In genomic region chr11:117434481-117434880, GRCh38 we compare ENCODE assay signal across 2 cellular contexts.
A peak's percentile ranks its signal among the peaks of the same experiment; 100 is the strongest.
TF ChIP-seq lines count a peak whose summit lies in the region.

No MANE protein-coding gene starts in this region.

TF ChIP-seq in HEK293, 187 proteins besides CTCF, POLR2A, EP300 and RAD21 (continued from another document):
- TF ChIP-seq, protein P1, sequence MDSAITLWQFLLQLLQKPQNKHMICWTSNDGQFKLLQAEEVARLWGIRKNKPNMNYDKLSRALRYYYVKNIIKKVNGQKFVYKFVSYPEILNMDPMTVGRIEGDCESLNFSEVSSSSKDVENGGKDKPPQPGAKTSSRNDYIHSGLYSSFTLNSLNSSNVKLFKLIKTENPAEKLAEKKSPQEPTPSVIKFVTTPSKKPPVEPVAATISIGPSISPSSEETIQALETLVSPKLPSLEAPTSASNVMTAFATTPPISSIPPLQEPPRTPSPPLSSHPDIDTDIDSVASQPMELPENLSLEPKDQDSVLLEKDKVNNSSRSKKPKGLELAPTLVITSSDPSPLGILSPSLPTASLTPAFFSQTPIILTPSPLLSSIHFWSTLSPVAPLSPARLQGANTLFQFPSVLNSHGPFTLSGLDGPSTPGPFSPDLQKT (IDR thresholded peaks at IDR 0.05; ENCODE audit: borderline replicate concordance, low read depth, low read length): no peak
- peak; percentile 57 for TF ChIP-seq ZNF366 (tag by site-specific recombination; conservative IDR thresholded peaks at IDR 0.05)
- TF ChIP-seq ZBTB48 (tag by site-specific recombination; IDR thresholded peaks at IDR 0.05): no peak
- no peak for TF ChIP-seq ZNF426 (tag by site-specific recombination; IDR thresholded peaks at IDR 0.05)
- no peak for TF ChIP-seq OVOL3 (tag by site-specific recombination; IDR thresholded peaks at IDR 0.05)

TF ChIP-seq in H1, 55 proteins besides CTCF, POLR2A, EP300 and RAD21 (continued from another document):
- no peak for TF ChIP-seq ATF2 (IDR thresholded peaks at IDR 0.05; ENCODE audit: low read length)
- no peak for TF ChIP-seq EGR1 (IDR thresholded peaks at IDR 0.05; ENCODE audit: borderline replicate concordance, low read depth, low read length)
- no peak for TF ChIP-seq YY1 (IDR thresholded peaks at IDR 0.05; ENCODE audit: low read depth, low read length)
- TF ChIP-seq RFX5 (IDR thresholded peaks at IDR 0.05; ENCODE audit: borderline replicate concordance, low read depth, low read length): no peak
- TF ChIP-seq, protein P2, sequence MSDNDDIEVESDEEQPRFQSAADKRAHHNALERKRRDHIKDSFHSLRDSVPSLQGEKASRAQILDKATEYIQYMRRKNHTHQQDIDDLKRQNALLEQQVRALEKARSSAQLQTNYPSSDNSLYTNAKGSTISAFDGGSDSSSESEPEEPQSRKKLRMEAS (IDR thresholded peaks at IDR 0.05): no peak
